Comparison of ENCODE assay signal across 8 cellular contexts in the genomic region with DNA sequence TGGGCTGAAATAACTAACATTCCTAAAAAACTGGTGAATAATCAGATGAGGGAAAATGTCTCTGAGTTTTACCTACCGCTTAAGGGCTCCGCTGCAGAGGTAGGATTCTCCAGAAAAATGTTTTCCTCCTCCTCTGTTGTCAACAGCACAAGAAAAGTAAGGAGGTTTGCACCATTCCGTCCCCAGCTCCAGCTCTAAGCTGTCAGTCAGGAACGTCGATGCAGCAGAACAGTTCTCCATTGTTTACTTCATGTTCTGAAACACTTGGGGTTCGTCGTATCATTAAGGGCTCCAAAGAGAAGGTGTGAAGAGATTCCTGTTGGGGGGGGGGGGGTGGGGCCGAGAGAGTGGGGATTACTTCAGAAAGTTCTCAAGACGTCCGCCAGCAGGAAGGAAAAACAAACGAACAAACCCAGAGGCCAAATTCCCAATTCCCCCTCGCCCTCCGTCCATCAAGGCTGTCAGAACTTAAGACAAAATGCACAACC. TPM values are rescaled to one million over a fixed set of nuclear protein-coding genes. Genes with fewer than 3 reads are reported as not detected.
DNase-seq lines count a peak whose midpoint lies in the region; ATAC-seq and TF ChIP-seq lines count a peak whose summit lies in the region.

No MANE protein-coding gene starts in this region.

- no peak for TF ChIP-seq CTCF in BJ (IDR thresholded peaks at IDR 0.05; ENCODE audit: insufficient read depth, low read depth, low read length)

- DNase-seq in BJ (ENCODE audit: low read depth) (no peak), HT-29 (ENCODE audit: low spot score) (peak; percentile 48), iPS-NIHi11 (ENCODE audit: low spot score) (peak; percentile 23), GM19238 (ENCODE audit: insufficient read length, low spot score) (no peak)
- DNase-seq in activated naive CD4-positive, alpha-beta T cell treated with anti-CD3 and anti-CD28 coated beads, Interleukin-2, amount 50 U/mL, for 72 hours (ENCODE audit: low spot score in 2 of 2): no peak
- DNase-seq in stimulated activated naive B cell treated with anti-CD40 and anti-IgM and Interleukin-4, amounts not matched to agents 10 μg/mL and 1 μg/mL and 100 μg/mL, for 72 hours: no peak
- DNase-seq in stimulated activated CD4-positive, alpha-beta T cell treated with anti-CD3 and anti-CD28 coated beads, Interleukin-4, amount 100 ng/mL, for 1 hour: no peak

- H3K4me1 Mint-ChIP-seq in stimulated activated naive B cell treated with anti-CD40 and anti-IgM and Interleukin-4, amounts not matched to agents 10 μg/mL and 1 μg/mL and 100 μg/mL, for 72 hours: peaks cover 0 to 5% of the 10 kb centered on the region in 2 donors

- H3K36me3 Mint-ChIP-seq in activated naive CD4-positive, alpha-beta T cell treated with anti-CD3 and anti-CD28 coated beads, Interleukin-2, amount 50 U/mL, for 72 hours: peaks cover 24% of the 10 kb centered on the region in 2 donors
- H3K36me3 Mint-ChIP-seq in stimulated activated naive B cell treated with anti-CD40 and anti-IgM and Interleukin-4, amounts not matched to agents 10 μg/mL and 1 μg/mL and 100 μg/mL, for 72 hours: peaks cover 12 to 13% of the 10 kb centered on the region in 2 donors

- H3K4me3 Mint-ChIP-seq in stimulated activated naive B cell treated with anti-CD40 and anti-IgM and Interleukin-4, amounts not matched to agents 10 μg/mL and 1 μg/mL and 100 μg/mL, for 72 hours: peak overlapping the region; percentile 92 to 96

- no peaks in the 10 kb centered on the region; the same call in 1 of the 2 replicates for H3K36me3 ChIP-seq in BJ (ENCODE audit: control insufficient read depth, insufficient read depth, low read length)

- POLR2A ChIA-PET in BJ (lab: Charles Lee): no interaction called here

- H3K4me3 ChIP-seq in BJ (ENCODE audit: low read depth, low read length): peak overlapping the region; percentile 75

- peak overlapping the region; percentile 82 to 90 for H3K27ac Mint-ChIP-seq in activated naive CD4-positive, alpha-beta T cell treated with anti-CD3 and anti-CD28 coated beads, Interleukin-2, amount 50 U/mL, for 72 hours
- peak overlapping the region; percentile 9 for H3K27ac Mint-ChIP-seq in stimulated activated naive B cell treated with anti-CD40 and anti-IgM and Interleukin-4, amounts not matched to agents 10 μg/mL and 1 μg/mL and 100 μg/mL, for 72 hours

- no peaks in the 10 kb centered on the region for H3K9me3 Mint-ChIP-seq in activated naive CD4-positive, alpha-beta T cell treated with anti-CD3 and anti-CD28 coated beads, Interleukin-2, amount 50 U/mL, for 72 hours
- peaks cover 0 to 2% of the 10 kb centered on the region in 2 donors for H3K9me3 Mint-ChIP-seq in stimulated activated naive B cell treated with anti-CD40 and anti-IgM and Interleukin-4, amounts not matched to agents 10 μg/mL and 1 μg/mL and 100 μg/mL, for 72 hours

- ATAC-seq in GM19023 (IDR thresholded peaks at IDR 0.05; ENCODE audit: unreplicated experiment): peak; percentile 4
- ATAC-seq in activated naive CD4-positive, alpha-beta T cell treated with anti-CD3 and anti-CD28 coated beads, Interleukin-2, amount 50 U/mL, for 72 hours: no peak
- ATAC-seq in stimulated activated naive B cell treated with anti-CD40 and anti-IgM and Interleukin-4, amounts not matched to agents 10 μg/mL and 1 μg/mL and 100 μg/mL, for 72 hours (replicated peaks): no peak

- H3K27me3 Mint-ChIP-seq in stimulated activated naive B cell treated with anti-CD40 and anti-IgM and Interleukin-4, amounts not matched to agents 10 μg/mL and 1 μg/mL and 100 μg/mL, for 72 hours: peaks cover 0 to 5% of the 10 kb centered on the region in 2 donors

- CTCF ChIA-PET in BJ (lab: Yijun Ruan, JAX): interaction anchor here (0.8 to 1.0 kb wide), 2 partner anchors 11 to 12 kb away, joined by 3 read pairs; no protein-coding TSS in a partner anchor

- no peaks in the 10 kb centered on the region for H3K27me3 ChIP-seq in BJ (ENCODE audit: control insufficient read depth, insufficient read depth, low read length)

RNA-seq across cellular contexts. Expression of a gene that starts 0.7 kb away (rescaled TPM):
- polyA plus RNA-seq in BJ (2011; rRNA removed): 4.3 and 8.0 TPM in 2 replicates
- 13.6 and 20.8 TPM in 2 replicates for polyA minus RNA-seq in BJ (2011; rRNA and poly(A)+ RNA removed)
- 16.8 and 17.1 TPM in 2 replicates for total RNA-seq in HT-29 (2014; rRNA removed; shearing (Covaris generic))
- 10 to 100 TPM; 57.3 to 70.4 TPM for total RNA-seq in activated naive CD4-positive, alpha-beta T cell treated with anti-CD3 and anti-CD28 coated beads, Interleukin-2, amount 50 U/mL, for 72 hours

Comparison
In these comparisons a context has a peak if more than half of its experiments do, and no peak if none do; other contexts are left out.
1. DNase-seq: peak in HT-29 (single experiment) and iPS-NIHi11 (single experiment); none in BJ (single experiment), activated naive CD4-positive, alpha-beta T cell treated with anti-CD3 and anti-CD28 coated beads, Interleukin-2, amount 50 U/mL, for 72 hours (0 of 2), stimulated activated naive B cell treated with anti-CD40 and anti-IgM and Interleukin-4, amounts not matched to agents 10 μg/mL and 1 μg/mL and 100 μg/mL, for 72 hours (single experiment), stimulated activated CD4-positive, alpha-beta T cell treated with anti-CD3 and anti-CD28 coated beads, Interleukin-4, amount 100 ng/mL, for 1 hour (single experiment) and GM19238 (single experiment).